ENCODE assay signal across 8 cellular contexts in genomic region chrX:93422693-93423092, GRCh38.
DNase-seq lines count a peak whose midpoint lies in the region; ATAC-seq and TF ChIP-seq lines count a peak whose summit lies in the region.

No MANE protein-coding gene starts in this region.

- POLR2A ChIA-PET in OCI-LY7 (lab: Charles Lee), result no interaction called here

- intact Hi-C loops in heart right ventricle (cut with DNase I) (no loop called here), cardiac septum (cut with DNase I) (no loop called here), OCI-LY7 (cut with micrococcal nuclease; ENCODE audit: unreplicated experiment) (no loop called here)

- no peaks in the 10 kb centered on the region for H3K9me2 ChIP-seq in OCI-LY7 (ENCODE audit: insufficient read depth, low read length)

- CTCF ChIA-PET in OCI-LY7 (lab: Charles Lee; ENCODE audit: unreplicated experiment), result no interaction called here

- TF ChIP-seq CTCF in heart right ventricle (IDR thresholded peaks at IDR 0.05) (peak in 6 of 9 donors; percentile 3 to 56 (median 16)), OCI-LY7 (conservative IDR thresholded peaks at IDR 0.05; ENCODE audit: low read length) (peak; percentile 63), coronary artery (IDR thresholded peaks at IDR 0.05) (no peak)

- H3K27ac ChIP-seq in heart right ventricle (no peak overlapping the region), OCI-LY7 (ENCODE audit: low read depth, low read length, poor library complexity, severe bottlenecking) (no peak overlapping the region), coronary artery (no peak overlapping the region)

- no TSS peak for BruUV-seq in OCI-LY7 (replicated peaks; lab: Mats Ljungman, UMichigan)

- H3K27ac Mint-ChIP-seq in stimulated activated naive CD8-positive, alpha-beta T cell treated with anti-CD3 and anti-CD28 coated beads, Interleukin-15, amount 100 ng/mL, for 72 hours, result no peak overlapping the region

- H3K4me1 ChIP-seq in heart right ventricle (no peaks in the 10 kb centered on the region), OCI-LY7 (ENCODE audit: insufficient read depth, low read length, poor library complexity, severe bottlenecking) (no peaks in the 10 kb centered on the region)

- H3K4me3 ChIP-seq in heart right ventricle, result no peak overlapping the region
- H3K4me3 ChIP-seq in OCI-LY7 (ENCODE audit: low read depth, low read length, poor library complexity, severe bottlenecking), result no peak overlapping the region
- no peak overlapping the region for H3K4me3 ChIP-seq in coronary artery

- H4K20me1 ChIP-seq in OCI-LY7 (ENCODE audit: insufficient read depth, low read length), result no peaks in the 10 kb centered on the region

- DNase-seq in heart right ventricle, result no peak
- no peak for DNase-seq in cardiac septum (ENCODE audit: low spot score)
- DNase-seq in OCI-LY7 (ENCODE audit: low spot score), result peak; percentile 1
- peak; percentile 3 for DNase-seq in iPS DF 19.7 (ENCODE audit: low read depth, low spot score)
- no peak for DNase-seq in stimulated activated naive CD8-positive, alpha-beta T cell treated with anti-CD3 and anti-CD28 coated beads, Interleukin-15, amount 100 ng/mL, for 72 hours
- no peak for DNase-seq in coronary artery (ENCODE audit: low spot score)

- H3K4me1 Mint-ChIP-seq in stimulated activated naive CD8-positive, alpha-beta T cell treated with anti-CD3 and anti-CD28 coated beads, Interleukin-15, amount 100 ng/mL, for 72 hours, result no peaks in the 10 kb centered on the region

- no peaks in the 10 kb centered on the region for H3K79me2 ChIP-seq in OCI-LY7 (ENCODE audit: insufficient read depth, low read depth, low read length)

- no peaks in the 10 kb centered on the region for H3K9me3 Mint-ChIP-seq in stimulated activated naive CD8-positive, alpha-beta T cell treated with anti-CD3 and anti-CD28 coated beads, Interleukin-15, amount 100 ng/mL, for 72 hours

- no peak overlapping the region for H3K4me2 ChIP-seq in OCI-LY7 (ENCODE audit: low read length)

- H2AFZ ChIP-seq in OCI-LY7 (ENCODE audit: low read length), result no peak overlapping the region

- no peak for ATAC-seq in heart right ventricle
- peak; percentile 79 for ATAC-seq in HG02840 (IDR thresholded peaks at IDR 0.05; ENCODE audit: low FRiP score, unreplicated experiment)
- no peak for ATAC-seq in stimulated activated naive CD8-positive, alpha-beta T cell treated with anti-CD3 and anti-CD28 coated beads, Interleukin-15, amount 100 ng/mL, for 72 hours
- ATAC-seq in activated CD4-positive, CD25-positive, alpha-beta regulatory T cell treated with anti-CD3 and anti-CD28 coated beads, Interleukin-2, amount 50 U/mL, for 24 hours, result no peak

- H3K9me3 ChIP-seq in heart right ventricle, result no peaks in the 10 kb centered on the region
- H3K9me3 ChIP-seq in OCI-LY7 (ENCODE audit: low read length), result no peaks in the 10 kb centered on the region

- H3K4me3 Mint-ChIP-seq in stimulated activated naive CD8-positive, alpha-beta T cell treated with anti-CD3 and anti-CD28 coated beads, Interleukin-15, amount 100 ng/mL, for 72 hours, result no peak overlapping the region

- H3K27me3 Mint-ChIP-seq in stimulated activated naive CD8-positive, alpha-beta T cell treated with anti-CD3 and anti-CD28 coated beads, Interleukin-15, amount 100 ng/mL, for 72 hours, result no peaks in the 10 kb centered on the region

- WGBS in heart right ventricle, 2 donors, result 12 to 16% methylated on average over 6 of the region's 6 CpGs

- peaks cover 0 to 24% (median 0%) of the 10 kb centered on the region in 7 donors for H3K27me3 ChIP-seq in heart right ventricle

- no peaks in the 10 kb centered on the region for H3K36me3 ChIP-seq in heart right ventricle
- H3K36me3 ChIP-seq in OCI-LY7 (ENCODE audit: insufficient read depth, low read length), result no peaks in the 10 kb centered on the region

Comparison
In these comparisons a context has a peak if more than half of its experiments do, and no peak if none do; other contexts are left out.
1. DNase-seq: peak in OCI-LY7 (single experiment) and iPS DF 19.7 (single experiment); none in heart right ventricle (0 of 2), cardiac septum (single experiment), stimulated activated naive CD8-positive, alpha-beta T cell treated with anti-CD3 and anti-CD28 coated beads, Interleukin-15, amount 100 ng/mL, for 72 hours (0 of 2) and coronary artery (single experiment).